11 cellular contexts compared by ENCODE assay signal in genomic region chr22:35834080-35834479, GRCh38.
A peak's percentile ranks its signal among the peaks of the same experiment; 100 is the strongest.
DNase-seq lines count a peak whose midpoint lies in the region; ATAC-seq and TF ChIP-seq lines count a peak whose summit lies in the region.
"Had no signal": no experiment of that assay in that cellular context is flagged by ENCODE, and none has a peak within 500 bp of the region (broad histone marks: within the 10 kb centered on the region; RNA-seq: fewer than 3 reads in every experiment).

No MANE protein-coding gene starts in this region.

- H3K4ac ChIP-seq in mesenchymal stem cell (ENCODE audit: low read depth in 1 of 2, low read length in 2 of 2) = no peak overlapping the region

- ATAC-seq in heart left ventricle (peak in 1 of 4 donors; percentile 39), GM19351 (IDR thresholded peaks at IDR 0.05; ENCODE audit: unreplicated experiment) (no peak)
- ATAC-seq: body of pancreas had no signal

- H3K9ac ChIP-seq in mesenchymal stem cell (ENCODE audit: low read length) = peak overlapping the region; percentile 93

- no peak overlapping the region for H4K8ac ChIP-seq in mesenchymal stem cell (ENCODE audit: low read length)

- H3K27ac Mint-ChIP-seq in brain = peak overlapping the region; percentile 95 to 99 (median 99)
- H3K27ac Mint-ChIP-seq: activated T-helper 1 cell treated with anti-CD3 and anti-CD28 coated beads, Interleukin-12 subunit alpha, Interleukin-12 subunit beta, Interleukin-2, Interleukin-4 antibody, amounts not matched to agents 30 ng/mL and 10 ng/mL and 1 ng/mL, durations not matched to agents 14 hours and 24 hours and 36 hours had no signal

- no peaks in the 10 kb centered on the region for H3K9me3 ChIP-seq in heart left ventricle
- no peaks in the 10 kb centered on the region for H3K9me3 ChIP-seq in mesenchymal stem cell (ENCODE audit: control insufficient read depth, low read length)
- H3K9me3 ChIP-seq in uterus = no peaks in the 10 kb centered on the region
- H3K9me3 ChIP-seq: body of pancreas had no signal

- H3K27me3 ChIP-seq in heart left ventricle = no peaks in the 10 kb centered on the region
- H3K27me3 ChIP-seq in mesenchymal stem cell (ENCODE audit: control insufficient read depth in 1 of 2, insufficient read depth in 1 of 2, low read length in 2 of 2) = no peaks in the 10 kb centered on the region
- H3K27me3 ChIP-seq in uterus = no peaks in the 10 kb centered on the region
- H3K27me3 ChIP-seq: body of pancreas had no signal

- H4K91ac ChIP-seq in mesenchymal stem cell (ENCODE audit: low read length) = no peak overlapping the region

- POLR2A ChIA-PET in RWPE1 (lab: Yijun Ruan, JAX; ENCODE audit: low non-redundant PET) = no interaction called here

- H3K27me3 Mint-ChIP-seq in brain = peaks cover 4% of the 10 kb centered on the region

- no peak overlapping the region for H3K18ac ChIP-seq in mesenchymal stem cell (ENCODE audit: low read depth in 1 of 2, low read length in 2 of 2)

- H2BK15ac ChIP-seq in mesenchymal stem cell (ENCODE audit: low read depth, poor library complexity, severe bottlenecking) = no peak overlapping the region

- no peak overlapping the region for H2BK5ac ChIP-seq in mesenchymal stem cell (ENCODE audit: low read depth, low read length, poor library complexity, severe bottlenecking)

- TF ChIP-seq POLR2A in heart left ventricle (IDR thresholded peaks at IDR 0.05) = no peak
- no peak for TF ChIP-seq POLR2A in uterus (IDR thresholded peaks at IDR 0.05)

- intact Hi-C loops in heart left ventricle (cut with DNase I) = loop anchor here in 7 of 10 donors (10.0 kb wide), 5 partner anchors 49 to 209 kb away; no protein-coding TSS in a partner anchor
- intact Hi-C loops in cardiac septum (cut with DNase I) = no loop called here
- intact Hi-C loops in uterus (cut with DNase I; ENCODE audit: low total_unique reads) = loop anchor here (10.0 kb wide), 1 partner anchor 199 kb away; no protein-coding TSS in a partner anchor

- H2AK5ac ChIP-seq in mesenchymal stem cell (ENCODE audit: low read length, severe bottlenecking) = no peak overlapping the region

- peaks cover 89% of the 10 kb centered on the region for H3K4me1 Mint-ChIP-seq in brain

- DNase-seq in heart left ventricle = no peak
- DNase-seq in cardiac septum (ENCODE audit: low spot score) = no peak
- DNase-seq in mesenchymal stem cell = no peak
- DNase-seq in uterus = no peak
- DNase-seq in RWPE1 (ENCODE audit: low spot score) = no peak
- DNase-seq in EL = no peak
- DNase-seq: body of pancreas, WERI-Rb-1 had no signal

- no peak overlapping the region for H2AFZ ChIP-seq in mesenchymal stem cell (ENCODE audit: low read depth, low read length)

- H3K4me3 Mint-ChIP-seq in brain = peak overlapping the region; percentile 89 to 97 (median 90)
- H3K4me3 Mint-ChIP-seq: activated T-helper 1 cell treated with anti-CD3 and anti-CD28 coated beads, Interleukin-12 subunit alpha, Interleukin-12 subunit beta, Interleukin-2, Interleukin-4 antibody, amounts not matched to agents 30 ng/mL and 10 ng/mL and 1 ng/mL, durations not matched to agents 14 hours and 24 hours and 36 hours had no signal

- H3K4me1 ChIP-seq in heart left ventricle (peaks cover 2 to 82% (median 63%) of the 10 kb centered on the region in 12 donors), mesenchymal stem cell (ENCODE audit: control insufficient read depth, insufficient read depth, low read depth, low read length) (peaks cover 4% of the 10 kb centered on the region), uterus (peaks cover 12 to 21% of the 10 kb centered on the region in 2 donors)

- peaks cover 44% of the 10 kb centered on the region for H3K36me3 Mint-ChIP-seq in brain

- H3K9me3 Mint-ChIP-seq in brain = peaks cover 0 to 6% (median 0%) of the 10 kb centered on the region in 5 experiments
- H3K9me3 Mint-ChIP-seq: activated T-helper 1 cell treated with anti-CD3 and anti-CD28 coated beads, Interleukin-12 subunit alpha, Interleukin-12 subunit beta, Interleukin-2, Interleukin-4 antibody, amounts not matched to agents 30 ng/mL and 10 ng/mL and 1 ng/mL, durations not matched to agents 14 hours and 24 hours and 36 hours had no signal

- H2BK120ac ChIP-seq in mesenchymal stem cell (ENCODE audit: low read depth, low read length) = no peak overlapping the region

- H3K23ac ChIP-seq in mesenchymal stem cell (ENCODE audit: low read length in 2 of 2) = no peak overlapping the region

- no peak overlapping the region for H2BK12ac ChIP-seq in mesenchymal stem cell (ENCODE audit: low read length in 2 of 2)

- TF ChIP-seq CTCF in heart left ventricle (IDR thresholded peaks at IDR 0.05) (no peak), brain (conservative IDR thresholded peaks at IDR 0.05) (no peak), uterus (IDR thresholded peaks at IDR 0.05) (no peak), RWPE1 (conservative IDR thresholded peaks at IDR 0.05; ENCODE audit: low read depth) (no peak)

- CTCF ChIA-PET in RWPE1 (lab: Yijun Ruan, JAX) = no interaction called here

- no peaks in the 10 kb centered on the region for H3K36me3 ChIP-seq in heart left ventricle
- H3K36me3 ChIP-seq in mesenchymal stem cell (ENCODE audit: control insufficient read depth in 1 of 2, insufficient read depth in 2 of 2, low read depth in 1 of 2, low read length in 2 of 2) = peaks cover 6 to 11% of the 10 kb centered on the region in 2 experiments
- no peaks in the 10 kb centered on the region for H3K36me3 ChIP-seq in uterus
- H3K36me3 ChIP-seq: WERI-Rb-1 had no signal

- no peak overlapping the region for H3K14ac ChIP-seq in mesenchymal stem cell (ENCODE audit: low read length in 2 of 2)

- WGBS in heart left ventricle, 4 donors = 34 to 44% (median 37%) methylated on average over 4 of the region's 4 CpGs
- no CpG with 5 or more reads among the region's 4 CpGs for WGBS in mesenchymal stem cell

- H3K4me3 ChIP-seq in heart left ventricle (no peak overlapping the region), mesenchymal stem cell (ENCODE audit: insufficient read depth in 1 of 2, low read depth in 1 of 2, low read length in 2 of 2) (peak overlapping the region in 1 of 2 experiments; percentile 86), uterus (no peak overlapping the region)
- H3K4me3 ChIP-seq: body of pancreas had no signal

- peak overlapping the region in 10 of 12 donors; percentile 39 to 86 (median 78) for H3K27ac ChIP-seq in heart left ventricle
- H3K27ac ChIP-seq in mesenchymal stem cell (ENCODE audit: low read length, poor library complexity, severe bottlenecking) = no peak overlapping the region
- H3K27ac ChIP-seq in uterus = peak overlapping the region; percentile 87 to 93
- no peak overlapping the region for H3K27ac ChIP-seq in RWPE1
- H3K27ac ChIP-seq: WERI-Rb-1 had no signal

- no peak overlapping the region for H3K4me2 ChIP-seq in mesenchymal stem cell (ENCODE audit: low read length, poor library complexity, severe bottlenecking)

- peaks cover 2% of the 10 kb centered on the region for H3K79me1 ChIP-seq in mesenchymal stem cell (replicated peaks; ENCODE audit: low read length, poor library complexity, severe bottlenecking)

Comparison
In these comparisons a context has a peak if more than half of its experiments do, and no peak if none do; other contexts are left out.
1. H3K27ac ChIP-seq: peak in heart left ventricle (10 of 12) and uterus (2 of 2); none in mesenchymal stem cell (single experiment) and RWPE1 (single experiment).